8 cellular contexts compared by ENCODE assay signal in the genomic region with DNA sequence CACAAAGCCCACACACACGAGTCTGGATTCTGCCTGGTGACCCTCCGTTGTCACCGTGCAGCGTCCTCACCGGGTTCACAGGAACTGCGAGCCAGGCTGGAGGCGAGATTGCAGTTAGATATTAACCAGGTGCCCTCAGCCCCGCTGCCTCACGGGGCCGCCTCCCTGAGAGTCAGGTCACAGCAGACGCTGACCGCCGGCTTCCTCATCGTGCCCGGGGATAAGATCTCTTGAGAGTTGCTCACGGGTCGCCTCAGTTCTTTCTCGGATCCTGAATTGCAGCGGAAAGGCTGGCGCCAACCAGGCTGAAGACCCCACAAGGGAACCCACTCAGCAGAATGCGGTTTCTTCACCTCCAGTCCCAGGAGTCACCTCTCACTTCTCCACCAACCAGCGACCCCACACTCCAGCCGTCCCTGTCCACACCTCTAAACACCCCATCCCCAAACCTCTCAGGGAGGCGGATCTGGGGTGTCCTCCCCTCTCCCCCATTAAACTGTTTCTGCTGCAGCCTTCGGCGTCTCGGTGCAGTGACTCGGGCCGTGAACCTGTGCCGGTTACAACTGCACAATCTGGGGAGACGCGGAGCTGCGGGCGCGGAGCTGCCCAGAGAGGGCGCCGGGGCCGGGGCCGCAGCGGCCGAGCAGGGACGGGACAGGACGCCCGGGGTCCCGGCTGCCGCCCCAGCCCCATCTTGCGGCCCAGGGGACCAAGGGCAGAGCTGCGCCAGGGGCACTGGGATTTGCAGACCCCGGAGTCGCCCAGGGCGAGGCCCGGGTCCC. TPM values are rescaled to one million over a fixed set of nuclear protein-coding genes. Genes with fewer than 3 reads are reported as not detected.
A peak's percentile ranks its signal among the peaks of the same experiment; 100 is the strongest.
DNase-seq lines count a peak whose midpoint lies in the region; ATAC-seq and TF ChIP-seq lines count a peak whose summit lies in the region.

No MANE protein-coding gene starts in this region.

- H3K4me3 ChIP-seq in A673 (ENCODE audit: low read depth, low read length, poor library complexity, severe bottlenecking) (peak overlapping the region; percentile 81), OCI-LY7 (ENCODE audit: low read depth, low read length, poor library complexity, severe bottlenecking) (peak overlapping the region; percentile 80), neutrophil (ENCODE audit: low read depth in 1 of 2, low read length in 1 of 2) (peak overlapping the region; percentile 69 to 80), vagina (peak overlapping the region; percentile 98 to 99)

- no peaks in the 10 kb centered on the region for H3K79me2 ChIP-seq in OCI-LY7 (ENCODE audit: insufficient read depth, low read depth, low read length)

- no peak for TF ChIP-seq CTCF in A673 (conservative IDR thresholded peaks at IDR 0.05; ENCODE audit: low read depth, low read length)
- peak; percentile 36; the same call in 1 of the 2 replicates for TF ChIP-seq CTCF in OCI-LY7 (conservative IDR thresholded peaks at IDR 0.05; ENCODE audit: low read length)
- no peak for TF ChIP-seq CTCF in neutrophil (IDR thresholded peaks at IDR 0.05)
- TF ChIP-seq CTCF in vagina (IDR thresholded peaks at IDR 0.05), result no peak

- POLR2A ChIA-PET in A673 (lab: Charles Lee; ENCODE audit: low non-redundant PET) (no interaction called here), OCI-LY7 (lab: Charles Lee) (no interaction called here)

- H3K36me3 ChIP-seq in A673 (ENCODE audit: insufficient read depth, low read length, poor library complexity, severe bottlenecking) (no peaks in the 10 kb centered on the region), OCI-LY7 (ENCODE audit: insufficient read depth, low read length) (no peaks in the 10 kb centered on the region), neutrophil (no peaks in the 10 kb centered on the region), vagina (no peaks in the 10 kb centered on the region)

- BruUV-seq in A673 (replicated peaks; lab: Mats Ljungman, UMichigan) (TSS peak; percentile 44), OCI-LY7 (replicated peaks; lab: Mats Ljungman, UMichigan) (no TSS peak)

- H2AFZ ChIP-seq in OCI-LY7 (ENCODE audit: low read length), result peak overlapping the region; percentile 99

- H3K4me2 ChIP-seq in OCI-LY7 (ENCODE audit: low read length), result peak overlapping the region; percentile 72

- no peaks in the 10 kb centered on the region for H3K9me3 ChIP-seq in A673 (ENCODE audit: low read depth, low read length, poor library complexity, severe bottlenecking)
- H3K9me3 ChIP-seq in OCI-LY7 (ENCODE audit: low read length), result no peaks in the 10 kb centered on the region
- no peaks in the 10 kb centered on the region for H3K9me3 ChIP-seq in neutrophil
- no peaks in the 10 kb centered on the region for H3K9me3 ChIP-seq in vagina

- no peaks in the 10 kb centered on the region for H3K27me3 ChIP-seq in A673 (replicated peaks; ENCODE audit: insufficient read depth, low read depth, low read length, poor library complexity)
- peaks cover 3% of the 10 kb centered on the region for H3K27me3 ChIP-seq in neutrophil
- no peaks in the 10 kb centered on the region for H3K27me3 ChIP-seq in vagina

- H3K4me1 ChIP-seq in A673 (ENCODE audit: insufficient read depth, low read length, poor library complexity, severe bottlenecking), result peaks cover 18% of the 10 kb centered on the region
- peaks cover 19% of the 10 kb centered on the region for H3K4me1 ChIP-seq in OCI-LY7 (ENCODE audit: insufficient read depth, low read length, poor library complexity, severe bottlenecking)
- peaks cover 12 to 14% of the 10 kb centered on the region in 2 experiments for H3K4me1 ChIP-seq in neutrophil (ENCODE audit: control insufficient read depth in 1 of 2, insufficient read depth in 1 of 2, low read depth in 1 of 2, low read length in 1 of 2)
- peaks cover 34% of the 10 kb centered on the region for H3K4me1 ChIP-seq in vagina

- DNase-seq in A673 (ENCODE audit: low spot score) (peak; percentile 29), OCI-LY7 (ENCODE audit: low spot score) (peak; percentile 57), germinal center (ENCODE audit: low spot score) (peak; percentile 47), vagina (ENCODE audit: extremely low spot score in 2 of 2) (peak in 1 of 2 donors; percentile 87)
- peak; percentile 10 for DNase-seq in activated T-helper 9 cell treated with anti-CD3 and anti-CD28 coated beads, Interleukin-2, amount 50 U/mL, for 16 hours (ENCODE audit: low read depth)

- TF ChIP-seq POLR2A in vagina (IDR thresholded peaks at IDR 0.05), result no peak

- CTCF ChIA-PET in A673 (lab: Charles Lee), result no interaction called here
- CTCF ChIA-PET in OCI-LY7 (lab: Charles Lee; ENCODE audit: unreplicated experiment), result interaction anchor here (0.6 kb wide), 1 partner anchor 1040 kb away, joined by 3 read pairs; no protein-coding TSS in a partner anchor

- intact Hi-C loops in A673 (cut with micrococcal nuclease; ENCODE audit: unreplicated experiment) (loop anchor here (5.0 kb wide), 1 partner anchor 46 kb away; no protein-coding TSS in a partner anchor), OCI-LY7 (cut with micrococcal nuclease; ENCODE audit: unreplicated experiment) (no loop called here), vagina (cut with DNase I) (no loop called here)

- H3K27ac ChIP-seq in A673 (ENCODE audit: low read depth, low read length, poor library complexity, severe bottlenecking), result peak overlapping the region; percentile 82
- H3K27ac ChIP-seq in OCI-LY7 (ENCODE audit: low read depth, low read length, poor library complexity, severe bottlenecking), result peak overlapping the region; percentile 22
- peak overlapping the region; percentile 35 for H3K27ac ChIP-seq in neutrophil
- peak overlapping the region; percentile 91 for H3K27ac ChIP-seq in vagina

- ATAC-seq in GM18511 (IDR thresholded peaks at IDR 0.05; ENCODE audit: unreplicated experiment), result peak; percentile 46
- peak; percentile 39 for ATAC-seq in HG02943 (IDR thresholded peaks at IDR 0.05; ENCODE audit: low read depth, unreplicated experiment)

- no peaks in the 10 kb centered on the region for H3K9me2 ChIP-seq in OCI-LY7 (ENCODE audit: insufficient read depth, low read length)

- H4K20me1 ChIP-seq in OCI-LY7 (ENCODE audit: insufficient read depth, low read length), result no peaks in the 10 kb centered on the region

RNA-seq across cellular contexts. Expression of gene ZNF823, which starts 0.6 kb away (rescaled TPM):
- total RNA-seq in A673 (2021), result 7.1 and 8.4 TPM in 2 replicates
- 7.0 and 7.2 TPM in 2 replicates for total RNA-seq in OCI-LY7 (2014; rRNA removed; shearing (Covaris generic))
- 5.7 and 6.8 TPM in 2 replicates for total RNA-seq in OCI-LY7 (2022)
- 14.2 TPM for total RNA-seq in vagina

RNA-seq across cellular contexts. Expression of gene ZNF441, which starts 28.6 kb away (rescaled TPM):
- 3.7 TPM in 2 replicates for total RNA-seq in A673 (2021)
- total RNA-seq in OCI-LY7 (2014; rRNA removed; shearing (Covaris generic)), result 10.8 and 14.5 TPM in 2 replicates
- total RNA-seq in OCI-LY7 (2022), result 8.4 and 11.1 TPM in 2 replicates
- total RNA-seq in vagina, result 7.1 TPM

Comparison
In these comparisons a context has a peak if more than half of its experiments do, and no peak if none do; other contexts are left out.
1. H3K27ac ChIP-seq: peak in every context shown above with its lines; median percentile 91 in vagina; 82 in A673; 35 in neutrophil; 22 in OCI-LY7.